Comparison of ENCODE assay signal across 1 cellular context in genomic region chr16:4801051-4801961, GRCh38.
TF ChIP-seq lines count a peak whose summit lies in the region.

No MANE protein-coding gene starts in this region.

TF ChIP-seq in IMR-90, 13 proteins besides CTCF, POLR2A, EP300 and RAD21 (continued from another document):
- TF ChIP-seq USF2 (IDR thresholded peaks at IDR 0.05; ENCODE audit: low read depth, low read length) = no peak
- no peak for TF ChIP-seq FOS (IDR thresholded peaks at IDR 0.05; ENCODE audit: low read depth, low read length)
- TF ChIP-seq RCOR1 (IDR thresholded peaks at IDR 0.05; ENCODE audit: insufficient replicate concordance, low read length) = no peak
- no peak for TF ChIP-seq SMC3 (IDR thresholded peaks at IDR 0.05; ENCODE audit: low read depth, low read length)
- TF ChIP-seq ELK1 (IDR thresholded peaks at IDR 0.05; ENCODE audit: borderline replicate concordance, low read depth, low read length) = no peak
- no peak for TF ChIP-seq CEBPB (IDR thresholded peaks at IDR 0.05; ENCODE audit: low read depth, low read length)
- no peak for TF ChIP-seq CHD1 (IDR thresholded peaks at IDR 0.05; ENCODE audit: low read depth, low read length)
- TF ChIP-seq NFE2L2 (IDR thresholded peaks at IDR 0.05; ENCODE audit: low read depth, low read length) = no peak
- TF ChIP-seq MXI1 (IDR thresholded peaks at IDR 0.05; ENCODE audit: borderline replicate concordance, low read depth, low read length) = no peak
- TF ChIP-seq MAFK (IDR thresholded peaks at IDR 0.05; ENCODE audit: low read depth, low read length) = no peak
